Comparison of ENCODE assay signal across 13 cellular contexts in genomic region chr2:149080104-149080503, GRCh38. TPM values are rescaled to one million over a fixed set of nuclear protein-coding genes. Genes with fewer than 3 reads are reported as not detected.
"Had no signal": no experiment of that assay in that cellular context is flagged by ENCODE, and none has a peak within 500 bp of the region (broad histone marks: within the 10 kb centered on the region; RNA-seq: fewer than 3 reads in every experiment).

No MANE protein-coding gene starts in this region.

- ATAC-seq: activated CD4-positive, CD25-positive, alpha-beta regulatory T cell treated with anti-CD3 and anti-CD28 coated beads, Interleukin-2, amount 50 U/mL, for 24 hours; activated T-cell treated with anti-CD3 and anti-CD28 coated beads, Interleukin-2, amount 50 U/mL, for 72 hours; foreskin keratinocyte; heart left ventricle; left ventricle myocardium superior; pancreas; upper lobe of right lung had no signal

- H3K27me3 ChIP-seq: foreskin keratinocyte, heart left ventricle, pancreas, upper lobe of right lung had no signal

- FAIRE-seq: colon, endothelial cell of umbilical vein, pancreas had no signal

- H3K4me1 ChIP-seq: pancreas, upper lobe of right lung had no signal

- H3K4me3 ChIP-seq: heart left ventricle, pancreas, upper lobe of right lung had no signal

- H3K36me3 ChIP-seq: heart left ventricle, pancreas, upper lobe of right lung had no signal

- H3K27ac ChIP-seq: foreskin keratinocyte, heart left ventricle, pancreas, upper lobe of right lung had no signal

- DNase-seq: activated naive CD8-positive, alpha-beta T cell treated with anti-CD3 and anti-CD28 coated beads, Interleukin-2, amount 10 ng/mL, durations not matched to agents 7 days and 5 days; activated T-cell treated with anti-CD3 and anti-CD28 coated beads, Interleukin-2, amount 50 U/mL, for 72 hours; aorta; foreskin keratinocyte; heart left ventricle; left ventricle myocardium superior; pancreas; stimulated activated CD4-positive, alpha-beta T cell treated with anti-CD3 and anti-CD28 coated beads, Interleukin-4, amount 100 ng/mL, for 1 hour; stimulated activated CD8-positive, alpha-beta memory T cell treated with anti-CD3 and anti-CD28 coated beads, Interleukin-4, amount 100 ng/mL, for 48 hours; upper lobe of right lung had no signal

RNA-seq across cellular contexts. Expression of gene LYPD6B, which starts 41.6 kb away (rescaled TPM):
- polyA plus RNA-seq: endothelial cell of umbilical vein, heart left ventricle had no signal
